In genomic region chr2:239225921-239226561, GRCh38 we compare ENCODE assay signal across 1 cellular context.
TF ChIP-seq lines count a peak whose summit lies in the region.

No MANE protein-coding gene starts in this region.

TF ChIP-seq in HCT116, 20 proteins besides CTCF, POLR2A, EP300 and RAD21 (continued from another document):
- TF ChIP-seq REST (IDR thresholded peaks at IDR 0.05; ENCODE audit: low read depth) (no peak), SP1 (IDR thresholded peaks at IDR 0.05; ENCODE audit: low read depth) (no peak), ZFX (IDR thresholded peaks at IDR 0.05) (no peak), MAX (IDR thresholded peaks at IDR 0.05) (no peak)
